1 cellular context compared by ENCODE assay signal in the genomic region with DNA sequence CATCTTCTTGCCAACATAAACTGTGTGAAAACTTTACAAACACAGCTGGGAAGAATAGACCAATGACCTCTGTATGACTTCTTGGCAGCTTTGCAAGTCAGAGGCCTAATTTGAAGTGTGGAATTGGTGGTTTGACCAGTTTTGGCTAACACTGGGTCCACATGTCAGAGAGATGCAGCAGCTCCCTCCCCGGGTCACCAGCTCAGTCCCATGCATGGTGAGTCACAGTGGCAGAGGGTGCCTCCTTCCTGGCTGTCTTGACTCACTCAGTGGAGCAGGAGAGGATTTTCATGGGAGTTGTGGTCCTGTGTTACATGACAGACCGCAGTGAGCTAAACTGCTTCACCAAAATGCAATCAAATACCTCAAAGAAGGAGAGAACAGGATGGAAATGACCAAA.
TF ChIP-seq lines count a peak whose summit lies in the region.

No MANE protein-coding gene starts in this region.

TF ChIP-seq in GM12878, 131 proteins besides CTCF, POLR2A, EP300 and RAD21 (continued from another document):
- TF ChIP-seq, protein P1, sequence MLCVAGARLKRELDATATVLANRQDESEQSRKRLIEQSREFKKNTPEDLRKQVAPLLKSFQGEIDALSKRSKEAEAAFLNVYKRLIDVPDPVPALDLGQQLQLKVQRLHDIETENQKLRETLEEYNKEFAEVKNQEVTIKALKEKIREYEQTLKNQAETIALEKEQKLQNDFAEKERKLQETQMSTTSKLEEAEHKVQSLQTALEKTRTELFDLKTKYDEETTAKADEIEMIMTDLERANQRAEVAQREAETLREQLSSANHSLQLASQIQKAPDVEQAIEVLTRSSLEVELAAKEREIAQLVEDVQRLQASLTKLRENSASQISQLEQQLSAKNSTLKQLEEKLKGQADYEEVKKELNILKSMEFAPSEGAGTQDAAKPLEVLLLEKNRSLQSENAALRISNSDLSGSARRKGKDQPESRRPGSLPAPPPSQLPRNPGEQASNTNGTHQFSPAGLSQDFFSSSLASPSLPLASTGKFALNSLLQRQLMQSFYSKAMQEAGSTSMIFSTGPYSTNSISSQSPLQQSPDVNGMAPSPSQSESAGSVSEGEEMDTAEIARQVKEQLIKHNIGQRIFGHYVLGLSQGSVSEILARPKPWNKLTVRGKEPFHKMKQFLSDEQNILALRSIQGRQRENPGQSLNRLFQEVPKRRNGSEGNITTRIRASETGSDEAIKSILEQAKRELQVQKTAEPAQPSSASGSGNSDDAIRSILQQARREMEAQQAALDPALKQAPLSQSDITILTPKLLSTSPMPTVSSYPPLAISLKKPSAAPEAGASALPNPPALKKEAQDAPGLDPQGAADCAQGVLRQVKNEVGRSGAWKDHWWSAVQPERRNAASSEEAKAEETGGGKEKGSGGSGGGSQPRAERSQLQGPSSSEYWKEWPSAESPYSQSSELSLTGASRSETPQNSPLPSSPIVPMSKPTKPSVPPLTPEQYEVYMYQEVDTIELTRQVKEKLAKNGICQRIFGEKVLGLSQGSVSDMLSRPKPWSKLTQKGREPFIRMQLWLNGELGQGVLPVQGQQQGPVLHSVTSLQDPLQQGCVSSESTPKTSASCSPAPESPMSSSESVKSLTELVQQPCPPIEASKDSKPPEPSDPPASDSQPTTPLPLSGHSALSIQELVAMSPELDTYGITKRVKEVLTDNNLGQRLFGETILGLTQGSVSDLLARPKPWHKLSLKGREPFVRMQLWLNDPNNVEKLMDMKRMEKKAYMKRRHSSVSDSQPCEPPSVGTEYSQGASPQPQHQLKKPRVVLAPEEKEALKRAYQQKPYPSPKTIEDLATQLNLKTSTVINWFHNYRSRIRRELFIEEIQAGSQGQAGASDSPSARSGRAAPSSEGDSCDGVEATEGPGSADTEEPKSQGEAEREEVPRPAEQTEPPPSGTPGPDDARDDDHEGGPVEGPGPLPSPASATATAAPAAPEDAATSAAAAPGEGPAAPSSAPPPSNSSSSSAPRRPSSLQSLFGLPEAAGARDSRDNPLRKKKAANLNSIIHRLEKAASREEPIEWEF (IDR thresholded peaks at IDR 0.05; ENCODE audit: insufficient replicate concordance, low read depth, low read length) = peak; percentile 13
- peak; percentile 54; the same call in 1 of the 2 replicates for TF ChIP-seq CBFB (IDR thresholded peaks at IDR 0.05; ENCODE audit: low read depth)
- peak; percentile 68; the same call in 1 of the 3 replicates for TF ChIP-seq POU2F2 (IDR thresholded peaks at IDR 0.05; ENCODE audit: borderline replicate concordance, low read depth, low read length)
- peak; percentile 75 for TF ChIP-seq NR2F1 (conservative IDR thresholded peaks at IDR 0.05)
- peak; percentile 79 for TF ChIP-seq DPF2 (IDR thresholded peaks at IDR 0.05)
- TF ChIP-seq, protein P2, sequence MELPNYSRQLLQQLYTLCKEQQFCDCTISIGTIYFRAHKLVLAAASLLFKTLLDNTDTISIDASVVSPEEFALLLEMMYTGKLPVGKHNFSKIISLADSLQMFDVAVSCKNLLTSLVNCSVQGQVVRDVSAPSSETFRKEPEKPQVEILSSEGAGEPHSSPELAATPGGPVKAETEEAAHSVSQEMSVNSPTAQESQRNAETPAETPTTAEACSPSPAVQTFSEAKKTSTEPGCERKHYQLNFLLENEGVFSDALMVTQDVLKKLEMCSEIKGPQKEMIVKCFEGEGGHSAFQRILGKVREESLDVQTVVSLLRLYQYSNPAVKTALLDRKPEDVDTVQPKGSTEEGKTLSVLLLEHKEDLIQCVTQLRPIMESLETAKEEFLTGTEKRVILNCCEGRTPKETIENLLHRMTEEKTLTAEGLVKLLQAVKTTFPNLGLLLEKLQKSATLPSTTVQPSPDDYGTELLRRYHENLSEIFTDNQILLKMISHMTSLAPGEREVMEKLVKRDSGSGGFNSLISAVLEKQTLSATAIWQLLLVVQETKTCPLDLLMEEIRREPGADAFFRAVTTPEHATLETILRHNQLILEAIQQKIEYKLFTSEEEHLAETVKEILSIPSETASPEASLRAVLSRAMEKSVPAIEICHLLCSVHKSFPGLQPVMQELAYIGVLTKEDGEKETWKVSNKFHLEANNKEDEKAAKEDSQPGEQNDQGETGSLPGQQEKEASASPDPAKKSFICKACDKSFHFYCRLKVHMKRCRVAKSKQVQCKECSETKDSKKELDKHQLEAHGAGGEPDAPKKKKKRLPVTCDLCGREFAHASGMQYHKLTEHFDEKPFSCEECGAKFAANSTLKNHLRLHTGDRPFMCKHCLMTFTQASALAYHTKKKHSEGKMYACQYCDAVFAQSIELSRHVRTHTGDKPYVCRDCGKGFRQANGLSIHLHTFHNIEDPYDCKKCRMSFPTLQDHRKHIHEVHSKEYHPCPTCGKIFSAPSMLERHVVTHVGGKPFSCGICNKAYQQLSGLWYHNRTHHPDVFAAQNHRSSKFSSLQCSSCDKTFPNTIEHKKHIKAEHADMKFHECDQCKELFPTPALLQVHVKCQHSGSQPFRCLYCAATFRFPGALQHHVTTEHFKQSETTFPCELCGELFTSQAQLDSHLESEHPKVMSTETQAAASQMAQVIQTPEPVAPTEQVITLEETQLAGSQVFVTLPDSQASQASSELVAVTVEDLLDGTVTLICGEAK (IDR thresholded peaks at IDR 0.05; ENCODE audit: borderline replicate concordance) = no peak
- peak; percentile 55 for TF ChIP-seq KLF5 (IDR thresholded peaks at IDR 0.05; ENCODE audit: partially characterized antibody)
- TF ChIP-seq, protein P3, sequence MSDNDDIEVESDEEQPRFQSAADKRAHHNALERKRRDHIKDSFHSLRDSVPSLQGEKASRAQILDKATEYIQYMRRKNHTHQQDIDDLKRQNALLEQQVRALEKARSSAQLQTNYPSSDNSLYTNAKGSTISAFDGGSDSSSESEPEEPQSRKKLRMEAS (IDR thresholded peaks at IDR 0.05; ENCODE audit: low read depth, low read length) = peak; percentile 51; the same call in 1 of the 2 replicates
- TF ChIP-seq BCL11A (IDR thresholded peaks at IDR 0.05; ENCODE audit: low read depth, low read length) = peak; percentile 68
- peak; percentile 55 for TF ChIP-seq ATF7 (IDR thresholded peaks at IDR 0.05; ENCODE audit: low read depth)
- TF ChIP-seq SUZ12 (IDR thresholded peaks at IDR 0.05; ENCODE audit: unreplicated experiment) = no peak
- TF ChIP-seq IKZF1 (conservative IDR thresholded peaks at IDR 0.05) = peak; percentile 83
- TF ChIP-seq, protein P4, sequence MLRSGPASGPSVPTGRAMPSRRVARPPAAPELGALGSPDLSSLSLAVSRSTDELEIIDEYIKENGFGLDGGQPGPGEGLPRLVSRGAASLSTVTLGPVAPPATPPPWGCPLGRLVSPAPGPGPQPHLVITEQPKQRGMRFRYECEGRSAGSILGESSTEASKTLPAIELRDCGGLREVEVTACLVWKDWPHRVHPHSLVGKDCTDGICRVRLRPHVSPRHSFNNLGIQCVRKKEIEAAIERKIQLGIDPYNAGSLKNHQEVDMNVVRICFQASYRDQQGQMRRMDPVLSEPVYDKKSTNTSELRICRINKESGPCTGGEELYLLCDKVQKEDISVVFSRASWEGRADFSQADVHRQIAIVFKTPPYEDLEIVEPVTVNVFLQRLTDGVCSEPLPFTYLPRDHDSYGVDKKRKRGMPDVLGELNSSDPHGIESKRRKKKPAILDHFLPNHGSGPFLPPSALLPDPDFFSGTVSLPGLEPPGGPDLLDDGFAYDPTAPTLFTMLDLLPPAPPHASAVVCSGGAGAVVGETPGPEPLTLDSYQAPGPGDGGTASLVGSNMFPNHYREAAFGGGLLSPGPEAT (IDR thresholded peaks at IDR 0.05; ENCODE audit: low read depth) = 0 out of 2 replicates have a peak, but pooled peaks have one; percentile 43
- peak; percentile 59; the same call in 1 of the 2 replicates for TF ChIP-seq RUNX3 (IDR thresholded peaks at IDR 0.05; ENCODE audit: low read length)
- TF ChIP-seq, protein P5, sequence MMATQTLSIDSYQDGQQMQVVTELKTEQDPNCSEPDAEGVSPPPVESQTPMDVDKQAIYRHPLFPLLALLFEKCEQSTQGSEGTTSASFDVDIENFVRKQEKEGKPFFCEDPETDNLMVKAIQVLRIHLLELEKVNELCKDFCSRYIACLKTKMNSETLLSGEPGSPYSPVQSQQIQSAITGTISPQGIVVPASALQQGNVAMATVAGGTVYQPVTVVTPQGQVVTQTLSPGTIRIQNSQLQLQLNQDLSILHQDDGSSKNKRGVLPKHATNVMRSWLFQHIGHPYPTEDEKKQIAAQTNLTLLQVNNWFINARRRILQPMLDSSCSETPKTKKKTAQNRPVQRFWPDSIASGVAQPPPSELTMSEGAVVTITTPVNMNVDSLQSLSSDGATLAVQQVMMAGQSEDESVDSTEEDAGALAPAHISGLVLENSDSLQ (IDR thresholded peaks at IDR 0.05) = no peak
- TF ChIP-seq PAX5 (IDR thresholded peaks at IDR 0.05; ENCODE audit: borderline replicate concordance, low read depth, low read length) = peak; percentile 63; the same call in 1 of the 2 replicates
TF ChIP-seq in GM12878: peak in this region for 23.
